In the genomic region with DNA sequence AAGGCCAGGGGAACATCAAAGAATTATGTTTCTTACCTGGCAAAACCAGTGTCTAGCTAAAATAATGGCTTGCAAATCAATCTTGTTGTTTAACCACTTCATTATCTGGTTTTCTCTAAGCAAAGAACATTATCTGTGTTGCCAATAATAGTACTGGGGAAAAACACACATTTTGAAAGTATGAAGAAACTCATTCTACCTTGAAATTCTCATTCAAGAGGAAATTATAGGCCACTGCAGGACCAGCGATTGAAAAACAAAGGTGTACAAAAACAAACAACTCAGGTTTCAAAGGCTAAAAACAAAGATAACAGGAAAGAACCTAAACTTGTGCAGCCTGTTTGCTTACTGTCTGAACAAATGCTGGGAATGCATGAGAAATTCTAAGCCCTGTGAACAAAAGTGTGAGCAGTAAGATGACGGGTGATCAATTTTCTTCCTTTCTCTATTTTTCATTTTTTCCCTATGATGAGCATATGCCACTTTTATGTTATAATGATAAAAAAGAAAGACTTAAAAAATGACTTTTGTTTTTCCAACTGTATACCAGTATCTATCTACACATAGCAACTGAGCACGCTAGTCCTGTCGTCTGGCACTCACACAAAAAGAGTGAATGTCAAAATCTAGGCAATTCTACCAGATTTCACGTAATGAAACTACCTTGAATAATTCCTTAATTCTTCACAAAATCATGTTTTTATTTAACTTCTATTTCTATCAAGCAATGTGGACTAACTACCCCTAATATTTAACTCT, we compare ENCODE assay signal across 1 cellular context.
TF ChIP-seq lines count a peak whose summit lies in the region.

No MANE protein-coding gene starts in this region.

TF ChIP-seq in HepG2, 621 proteins besides CTCF, POLR2A, EP300 and RAD21 (continued from another document and continues in another):
- TF ChIP-seq NONO (IDR thresholded peaks at IDR 0.05): no peak
- no peak; the same call in 1 of the 2 replicates for TF ChIP-seq NONO (CRISPR knock-in tag; conservative IDR thresholded peaks at IDR 0.05)
- no peak for TF ChIP-seq POLR2AphosphoS5 (IDR thresholded peaks at IDR 0.05; ENCODE audit: low read depth, low read length)
- peak; percentile 92; the same call in 1 of the 2 replicates for TF ChIP-seq HOXD1 (CRISPR knock-in tag; IDR thresholded peaks at IDR 0.05)
- TF ChIP-seq, protein P1, sequence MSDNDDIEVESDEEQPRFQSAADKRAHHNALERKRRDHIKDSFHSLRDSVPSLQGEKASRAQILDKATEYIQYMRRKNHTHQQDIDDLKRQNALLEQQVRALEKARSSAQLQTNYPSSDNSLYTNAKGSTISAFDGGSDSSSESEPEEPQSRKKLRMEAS (IDR thresholded peaks at IDR 0.05): peak; percentile 51
- TF ChIP-seq, protein P2, sequence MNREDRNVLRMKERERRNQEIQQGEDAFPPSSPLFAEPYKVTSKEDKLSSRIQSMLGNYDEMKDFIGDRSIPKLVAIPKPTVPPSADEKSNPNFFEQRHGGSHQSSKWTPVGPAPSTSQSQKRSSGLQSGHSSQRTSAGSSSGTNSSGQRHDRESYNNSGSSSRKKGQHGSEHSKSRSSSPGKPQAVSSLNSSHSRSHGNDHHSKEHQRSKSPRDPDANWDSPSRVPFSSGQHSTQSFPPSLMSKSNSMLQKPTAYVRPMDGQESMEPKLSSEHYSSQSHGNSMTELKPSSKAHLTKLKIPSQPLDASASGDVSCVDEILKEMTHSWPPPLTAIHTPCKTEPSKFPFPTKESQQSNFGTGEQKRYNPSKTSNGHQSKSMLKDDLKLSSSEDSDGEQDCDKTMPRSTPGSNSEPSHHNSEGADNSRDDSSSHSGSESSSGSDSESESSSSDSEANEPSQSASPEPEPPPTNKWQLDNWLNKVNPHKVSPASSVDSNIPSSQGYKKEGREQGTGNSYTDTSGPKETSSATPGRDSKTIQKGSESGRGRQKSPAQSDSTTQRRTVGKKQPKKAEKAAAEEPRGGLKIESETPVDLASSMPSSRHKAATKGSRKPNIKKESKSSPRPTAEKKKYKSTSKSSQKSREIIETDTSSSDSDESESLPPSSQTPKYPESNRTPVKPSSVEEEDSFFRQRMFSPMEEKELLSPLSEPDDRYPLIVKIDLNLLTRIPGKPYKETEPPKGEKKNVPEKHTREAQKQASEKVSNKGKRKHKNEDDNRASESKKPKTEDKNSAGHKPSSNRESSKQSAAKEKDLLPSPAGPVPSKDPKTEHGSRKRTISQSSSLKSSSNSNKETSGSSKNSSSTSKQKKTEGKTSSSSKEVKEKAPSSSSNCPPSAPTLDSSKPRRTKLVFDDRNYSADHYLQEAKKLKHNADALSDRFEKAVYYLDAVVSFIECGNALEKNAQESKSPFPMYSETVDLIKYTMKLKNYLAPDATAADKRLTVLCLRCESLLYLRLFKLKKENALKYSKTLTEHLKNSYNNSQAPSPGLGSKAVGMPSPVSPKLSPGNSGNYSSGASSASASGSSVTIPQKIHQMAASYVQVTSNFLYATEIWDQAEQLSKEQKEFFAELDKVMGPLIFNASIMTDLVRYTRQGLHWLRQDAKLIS (CRISPR knock-in tag; IDR thresholded peaks at IDR 0.05): 0 out of 2 replicates have a peak, but pooled peaks have one; percentile 62
- peak; percentile 99 for TF ChIP-seq SIX1 (CRISPR knock-in tag; IDR thresholded peaks at IDR 0.05; ENCODE audit: borderline replicate concordance)
- 0 out of 2 replicates have a peak, but pooled peaks have one; percentile 20 for TF ChIP-seq ZNF543 (CRISPR knock-in tag; IDR thresholded peaks at IDR 0.05)
- TF ChIP-seq, protein P3, sequence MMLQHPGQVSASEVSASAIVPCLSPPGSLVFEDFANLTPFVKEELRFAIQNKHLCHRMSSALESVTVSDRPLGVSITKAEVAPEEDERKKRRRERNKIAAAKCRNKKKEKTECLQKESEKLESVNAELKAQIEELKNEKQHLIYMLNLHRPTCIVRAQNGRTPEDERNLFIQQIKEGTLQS (CRISPR knock-in tag; IDR thresholded peaks at IDR 0.05): peak; percentile 40; the same call in 1 of the 2 replicates
- TF ChIP-seq, protein P4, sequence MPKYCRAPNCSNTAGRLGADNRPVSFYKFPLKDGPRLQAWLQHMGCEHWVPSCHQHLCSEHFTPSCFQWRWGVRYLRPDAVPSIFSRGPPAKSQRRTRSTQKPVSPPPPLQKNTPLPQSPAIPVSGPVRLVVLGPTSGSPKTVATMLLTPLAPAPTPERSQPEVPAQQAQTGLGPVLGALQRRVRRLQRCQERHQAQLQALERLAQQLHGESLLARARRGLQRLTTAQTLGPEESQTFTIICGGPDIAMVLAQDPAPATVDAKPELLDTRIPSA (CRISPR knock-in tag; IDR thresholded peaks at IDR 0.05; ENCODE audit: borderline replicate concordance): no peak
- peak; percentile 92 for TF ChIP-seq HNF4A (CRISPR knock-in tag; IDR thresholded peaks at IDR 0.05)
- TF ChIP-seq, protein P5, sequence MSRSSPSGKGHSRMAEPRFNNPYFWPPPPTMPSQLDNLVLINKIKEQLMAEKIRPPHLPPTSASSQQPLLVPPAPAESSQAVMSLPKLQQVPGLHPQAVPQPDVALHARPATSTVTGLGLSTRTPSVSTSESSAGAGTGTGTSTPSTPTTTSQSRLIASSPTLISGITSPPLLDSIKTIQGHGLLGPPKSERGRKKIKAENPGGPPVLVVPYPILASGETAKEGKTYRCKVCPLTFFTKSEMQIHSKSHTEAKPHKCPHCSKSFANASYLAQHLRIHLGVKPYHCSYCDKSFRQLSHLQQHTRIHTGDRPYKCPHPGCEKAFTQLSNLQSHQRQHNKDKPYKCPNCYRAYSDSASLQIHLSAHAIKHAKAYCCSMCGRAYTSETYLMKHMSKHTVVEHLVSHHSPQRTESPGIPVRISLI (CRISPR knock-in tag; IDR thresholded peaks at IDR 0.05; ENCODE audit: borderline replicate concordance): peak; percentile 81; the same call in 1 of the 2 replicates
- TF ChIP-seq HMG20B (CRISPR knock-in tag; conservative IDR thresholded peaks at IDR 0.05): peak; percentile 94
- 0 out of 2 replicates have a peak, but pooled peaks have one; percentile 25 for TF ChIP-seq ZNF777 (CRISPR knock-in tag; IDR thresholded peaks at IDR 0.05)
- TF ChIP-seq ZNF674 (CRISPR knock-in tag; IDR thresholded peaks at IDR 0.05; ENCODE audit: low read depth): no peak
- TF ChIP-seq ATRX (CRISPR knock-in tag; IDR thresholded peaks at IDR 0.05; ENCODE audit: borderline replicate concordance): no peak
- peak; percentile 89 for TF ChIP-seq ZNF652 (CRISPR knock-in tag; IDR thresholded peaks at IDR 0.05; ENCODE audit: borderline replicate concordance, low read depth)
- peak; percentile 11; the same call in 1 of the 2 replicates for TF ChIP-seq FOSL1 (CRISPR knock-in tag; IDR thresholded peaks at IDR 0.05; ENCODE audit: borderline replicate concordance)
- TF ChIP-seq, protein P6, sequence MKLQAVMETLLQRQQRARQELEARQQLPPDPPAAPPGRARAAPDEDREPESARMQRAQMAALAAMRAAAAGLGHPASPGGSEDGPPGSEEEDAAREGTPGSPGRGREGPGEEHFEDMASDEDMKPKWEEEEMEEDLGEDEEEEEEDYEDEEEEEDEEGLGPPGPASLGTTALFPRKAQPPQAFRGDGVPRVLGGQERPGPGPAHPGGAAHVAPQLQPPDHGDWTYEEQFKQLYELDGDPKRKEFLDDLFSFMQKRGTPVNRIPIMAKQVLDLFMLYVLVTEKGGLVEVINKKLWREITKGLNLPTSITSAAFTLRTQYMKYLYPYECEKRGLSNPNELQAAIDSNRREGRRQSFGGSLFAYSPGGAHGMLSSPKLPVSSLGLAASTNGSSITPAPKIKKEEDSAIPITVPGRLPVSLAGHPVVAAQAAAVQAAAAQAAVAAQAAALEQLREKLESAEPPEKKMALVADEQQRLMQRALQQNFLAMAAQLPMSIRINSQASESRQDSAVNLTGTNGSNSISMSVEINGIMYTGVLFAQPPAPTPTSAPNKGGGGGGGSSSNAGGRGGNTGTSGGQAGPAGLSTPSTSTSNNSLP (IDR thresholded peaks at IDR 0.05; ENCODE audit: low read depth, low read length): peak; percentile 93
- TF ChIP-seq KLF11 (CRISPR knock-in tag; IDR thresholded peaks at IDR 0.05): 0 out of 2 replicates have a peak, but pooled peaks have one; percentile 33
- TF ChIP-seq, protein P7, sequence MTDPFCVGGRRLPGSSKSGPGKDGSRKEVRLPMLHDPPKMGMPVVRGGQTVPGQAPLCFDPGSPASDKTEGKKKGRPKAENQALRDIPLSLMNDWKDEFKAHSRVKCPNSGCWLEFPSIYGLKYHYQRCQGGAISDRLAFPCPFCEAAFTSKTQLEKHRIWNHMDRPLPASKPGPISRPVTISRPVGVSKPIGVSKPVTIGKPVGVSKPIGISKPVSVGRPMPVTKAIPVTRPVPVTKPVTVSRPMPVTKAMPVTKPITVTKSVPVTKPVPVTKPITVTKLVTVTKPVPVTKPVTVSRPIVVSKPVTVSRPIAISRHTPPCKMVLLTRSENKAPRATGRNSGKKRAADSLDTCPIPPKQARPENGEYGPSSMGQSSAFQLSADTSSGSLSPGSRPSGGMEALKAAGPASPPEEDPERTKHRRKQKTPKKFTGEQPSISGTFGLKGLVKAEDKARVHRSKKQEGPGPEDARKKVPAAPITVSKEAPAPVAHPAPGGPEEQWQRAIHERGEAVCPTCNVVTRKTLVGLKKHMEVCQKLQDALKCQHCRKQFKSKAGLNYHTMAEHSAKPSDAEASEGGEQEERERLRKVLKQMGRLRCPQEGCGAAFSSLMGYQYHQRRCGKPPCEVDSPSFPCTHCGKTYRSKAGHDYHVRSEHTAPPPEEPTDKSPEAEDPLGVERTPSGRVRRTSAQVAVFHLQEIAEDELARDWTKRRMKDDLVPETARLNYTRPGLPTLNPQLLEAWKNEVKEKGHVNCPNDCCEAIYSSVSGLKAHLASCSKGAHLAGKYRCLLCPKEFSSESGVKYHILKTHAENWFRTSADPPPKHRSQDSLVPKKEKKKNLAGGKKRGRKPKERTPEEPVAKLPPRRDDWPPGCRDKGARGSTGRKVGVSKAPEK (CRISPR knock-in tag; IDR thresholded peaks at IDR 0.05; ENCODE audit: borderline replicate concordance): peak; percentile 25; the same call in 1 of the 2 replicates
- peak; percentile 93 for TF ChIP-seq FOXP1 (IDR thresholded peaks at IDR 0.05)
- TF ChIP-seq FOXP1 (CRISPR knock-in tag; IDR thresholded peaks at IDR 0.05): peak; percentile 99
- peak; percentile 94 for TF ChIP-seq BCL6 (CRISPR knock-in tag; IDR thresholded peaks at IDR 0.05)
- no peak for TF ChIP-seq ZNF605 (CRISPR knock-in tag; IDR thresholded peaks at IDR 0.05)
- TF ChIP-seq ATF1 (CRISPR knock-in tag; IDR thresholded peaks at IDR 0.05): peak; percentile 63; the same call in 1 of the 2 replicates
- TF ChIP-seq REXO4 (CRISPR knock-in tag; IDR thresholded peaks at IDR 0.05; ENCODE audit: borderline replicate concordance): no peak
- TF ChIP-seq ZBTB1 (CRISPR knock-in tag; IDR thresholded peaks at IDR 0.05; ENCODE audit: borderline replicate concordance): no peak
- peak; percentile 100 for TF ChIP-seq NCOA2 (CRISPR knock-in tag; IDR thresholded peaks at IDR 0.05)
- TF ChIP-seq, protein P8, sequence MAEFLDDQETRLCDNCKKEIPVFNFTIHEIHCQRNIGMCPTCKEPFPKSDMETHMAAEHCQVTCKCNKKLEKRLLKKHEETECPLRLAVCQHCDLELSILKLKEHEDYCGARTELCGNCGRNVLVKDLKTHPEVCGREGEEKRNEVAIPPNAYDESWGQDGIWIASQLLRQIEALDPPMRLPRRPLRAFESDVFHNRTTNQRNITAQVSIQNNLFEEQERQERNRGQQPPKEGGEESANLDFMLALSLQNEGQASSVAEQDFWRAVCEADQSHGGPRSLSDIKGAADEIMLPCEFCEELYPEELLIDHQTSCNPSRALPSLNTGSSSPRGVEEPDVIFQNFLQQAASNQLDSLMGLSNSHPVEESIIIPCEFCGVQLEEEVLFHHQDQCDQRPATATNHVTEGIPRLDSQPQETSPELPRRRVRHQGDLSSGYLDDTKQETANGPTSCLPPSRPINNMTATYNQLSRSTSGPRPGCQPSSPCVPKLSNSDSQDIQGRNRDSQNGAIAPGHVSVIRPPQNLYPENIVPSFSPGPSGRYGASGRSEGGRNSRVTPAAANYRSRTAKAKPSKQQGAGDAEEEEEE (CRISPR knock-in tag; IDR thresholded peaks at IDR 0.05; ENCODE audit: borderline replicate concordance): no peak
- TF ChIP-seq DPF2 (CRISPR knock-in tag; IDR thresholded peaks at IDR 0.05; ENCODE audit: borderline replicate concordance, low read depth): peak; percentile 93
- TF ChIP-seq ZMAT3 (CRISPR knock-in tag; conservative IDR thresholded peaks at IDR 0.05): 0 out of 2 replicates have a peak, but pooled peaks have one; percentile 44
- peak; percentile 99 for TF ChIP-seq ISL2 (CRISPR knock-in tag; IDR thresholded peaks at IDR 0.05)
- TF ChIP-seq ZNF430 (CRISPR knock-in tag; IDR thresholded peaks at IDR 0.05): no peak
- TF ChIP-seq FOXK1 (CRISPR knock-in tag; IDR thresholded peaks at IDR 0.05; ENCODE audit: borderline replicate concordance, low read depth): peak; percentile 97
- peak; percentile 87; the same call in 1 of the 2 replicates for TF ChIP-seq NCOR1 (IDR thresholded peaks at IDR 0.05; ENCODE audit: borderline replicate concordance, low read length)
- no peak for TF ChIP-seq ZNF235 (CRISPR knock-in tag; IDR thresholded peaks at IDR 0.05; ENCODE audit: borderline replicate concordance)
- TF ChIP-seq ZNF841 (CRISPR knock-in tag; IDR thresholded peaks at IDR 0.05; ENCODE audit: borderline replicate concordance): no peak
- TF ChIP-seq ZNF350 (CRISPR knock-in tag; IDR thresholded peaks at IDR 0.05; ENCODE audit: borderline replicate concordance, low read depth): no peak
- TF ChIP-seq, protein P9, sequence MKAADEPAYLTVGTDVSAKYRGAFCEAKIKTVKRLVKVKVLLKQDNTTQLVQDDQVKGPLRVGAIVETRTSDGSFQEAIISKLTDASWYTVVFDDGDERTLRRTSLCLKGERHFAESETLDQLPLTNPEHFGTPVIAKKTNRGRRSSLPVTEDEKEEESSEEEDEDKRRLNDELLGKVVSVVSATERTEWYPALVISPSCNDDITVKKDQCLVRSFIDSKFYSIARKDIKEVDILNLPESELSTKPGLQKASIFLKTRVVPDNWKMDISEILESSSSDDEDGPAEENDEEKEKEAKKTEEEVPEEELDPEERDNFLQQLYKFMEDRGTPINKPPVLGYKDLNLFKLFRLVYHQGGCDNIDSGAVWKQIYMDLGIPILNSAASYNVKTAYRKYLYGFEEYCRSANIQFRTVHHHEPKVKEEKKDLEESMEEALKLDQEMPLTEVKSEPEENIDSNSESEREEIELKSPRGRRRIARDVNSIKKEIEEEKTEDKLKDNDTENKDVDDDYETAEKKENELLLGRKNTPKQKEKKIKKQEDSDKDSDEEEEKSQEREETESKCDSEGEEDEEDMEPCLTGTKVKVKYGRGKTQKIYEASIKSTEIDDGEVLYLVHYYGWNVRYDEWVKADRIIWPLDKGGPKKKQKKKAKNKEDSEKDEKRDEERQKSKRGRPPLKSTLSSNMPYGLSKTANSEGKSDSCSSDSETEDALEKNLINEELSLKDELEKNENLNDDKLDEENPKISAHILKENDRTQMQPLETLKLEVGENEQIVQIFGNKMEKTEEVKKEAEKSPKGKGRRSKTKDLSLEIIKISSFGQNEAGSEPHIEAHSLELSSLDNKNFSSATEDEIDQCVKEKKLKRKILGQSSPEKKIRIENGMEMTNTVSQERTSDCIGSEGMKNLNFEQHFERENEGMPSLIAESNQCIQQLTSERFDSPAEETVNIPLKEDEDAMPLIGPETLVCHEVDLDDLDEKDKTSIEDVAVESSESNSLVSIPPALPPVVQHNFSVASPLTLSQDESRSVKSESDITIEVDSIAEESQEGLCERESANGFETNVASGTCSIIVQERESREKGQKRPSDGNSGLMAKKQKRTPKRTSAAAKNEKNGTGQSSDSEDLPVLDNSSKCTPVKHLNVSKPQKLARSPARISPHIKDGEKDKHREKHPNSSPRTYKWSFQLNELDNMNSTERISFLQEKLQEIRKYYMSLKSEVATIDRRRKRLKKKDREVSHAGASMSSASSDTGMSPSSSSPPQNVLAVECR (CRISPR knock-in tag; IDR thresholded peaks at IDR 0.05; ENCODE audit: borderline replicate concordance): no peak; the same call in 1 of the 2 replicates
